In the genomic region with DNA sequence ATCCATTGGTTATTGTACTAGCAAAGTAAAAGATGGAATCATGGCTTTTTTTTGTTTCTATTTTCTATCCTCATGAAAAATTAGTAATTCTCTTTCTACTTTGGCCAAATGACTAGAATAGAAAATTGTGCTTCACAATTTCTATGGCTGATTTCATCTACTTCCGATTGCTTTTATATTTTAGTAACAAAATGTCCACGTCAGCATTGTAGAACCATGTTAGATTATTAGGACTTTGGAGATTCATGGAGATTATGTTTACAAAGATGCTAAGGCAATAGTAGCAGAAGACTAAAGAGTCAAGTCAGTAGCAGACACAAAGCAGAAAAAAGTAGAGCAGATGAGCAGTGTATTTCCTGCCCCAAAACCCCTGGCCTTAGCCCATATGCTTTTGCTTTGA, we compare ENCODE assay signal across 9 cellular contexts.
"Had no signal": no experiment of that assay in that cellular context is flagged by ENCODE, and none has a peak within 500 bp of the region (broad histone marks: within the 10 kb centered on the region; RNA-seq: fewer than 3 reads in every experiment).

No MANE protein-coding gene starts in this region.

- H3K27ac Mint-ChIP-seq: GM23338, HFFc6, IgD-negative memory B cell had no signal

- DNase-seq: H7, HFFc6, Kasumi-1, KG1 had no signal

- H3K4me1 ChIP-seq: HAP-1 had no signal

- ATAC-seq: GM23338, HCT116 had no signal

- H3K9me3 ChIP-seq: HAP-1 had no signal

- H3K4me2 ChIP-seq: GM23338 had no signal

- H3K4me3 ChIP-seq: GM23338, HAP-1 had no signal

- H3K4me1 Mint-ChIP-seq: GM23338 had no signal

- H3K4me3 Mint-ChIP-seq: GM23338, HFFc6, IgD-negative memory B cell had no signal

- H3K27me3 Mint-ChIP-seq: IgD-negative memory B cell had no signal

- H2AFZ ChIP-seq: GM23338 had no signal

- H3K36me3 ChIP-seq: HAP-1 had no signal

- H3K9me3 Mint-ChIP-seq: GM23338 had no signal

- H3K27ac ChIP-seq: HL-60 had no signal
